21 cellular contexts compared by ENCODE assay signal in genomic region chr3:49882182-49882581, GRCh38. TPM values are rescaled to one million over a fixed set of nuclear protein-coding genes. Genes with fewer than 3 reads are reported as not detected.
DNase-seq lines count a peak whose midpoint lies in the region; ATAC-seq, FAIRE-seq and TF ChIP-seq lines count a peak whose summit lies in the region.
"Had no signal": no experiment of that assay in that cellular context is flagged by ENCODE, and none has a peak within 500 bp of the region (broad histone marks: within the 10 kb centered on the region; RNA-seq: fewer than 3 reads in every experiment).

No MANE protein-coding gene starts in this region.

- H3K36me3 Mint-ChIP-seq in brain = no peaks in the 10 kb centered on the region
- H3K36me3 Mint-ChIP-seq in stimulated activated effector memory CD8-positive, alpha-beta T cell treated with anti-CD3 and anti-CD28 coated beads, Interleukin-12 subunit alpha, Interleukin-12 subunit beta, amount 100 ng/mL, for 72 hours = no peaks in the 10 kb centered on the region
- H3K36me3 Mint-ChIP-seq: activated naive CD4-positive, alpha-beta T cell treated with anti-CD3 and anti-CD28 coated beads, Interleukin-2, amount 10 ng/mL, durations not matched to agents 7 days and 5 days; mesothelial cell of epicardium had no signal

- H3K4me3 Mint-ChIP-seq in brain = peak overlapping the region in 1 of 5 experiments; percentile 35
- H3K4me3 Mint-ChIP-seq in stimulated activated effector memory CD8-positive, alpha-beta T cell treated with anti-CD3 and anti-CD28 coated beads, Interleukin-12 subunit alpha, Interleukin-12 subunit beta, amount 100 ng/mL, for 72 hours = no peak overlapping the region
- H3K4me3 Mint-ChIP-seq: activated naive CD4-positive, alpha-beta T cell treated with anti-CD3 and anti-CD28 coated beads, Interleukin-2, amount 10 ng/mL, durations not matched to agents 7 days and 5 days; mesothelial cell of epicardium; T-helper 2 cell treated with Interferon-gamma antibody and Interleukin-4, amounts not matched to agents 5 μg/mL and 100 μg/mL, for 36 hours had no signal

- peaks cover 3% of the 10 kb centered on the region for H3K27me3 Mint-ChIP-seq in brain

- no peaks in the 10 kb centered on the region for H3K36me3 ChIP-seq in right atrium auricular region
- H3K36me3 ChIP-seq in OCI-LY7 (ENCODE audit: insufficient read depth, low read length) = no peaks in the 10 kb centered on the region
- H3K36me3 ChIP-seq in small intestine (ENCODE audit: control insufficient read depth in 2 of 2, insufficient read depth in 2 of 2, low read length in 2 of 2) = no peaks in the 10 kb centered on the region
- H3K36me3 ChIP-seq: spleen had no signal

- no peaks in the 10 kb centered on the region for H3K27me3 ChIP-seq in right atrium auricular region
- H3K27me3 ChIP-seq in small intestine (ENCODE audit: control insufficient read depth in 2 of 2, insufficient read depth in 2 of 2, low read length in 2 of 2) = no peaks in the 10 kb centered on the region

- H3K9me3 ChIP-seq in right atrium auricular region (no peaks in the 10 kb centered on the region), OCI-LY7 (ENCODE audit: low read length) (no peaks in the 10 kb centered on the region), small intestine (ENCODE audit: control insufficient read depth, low read depth) (no peaks in the 10 kb centered on the region)
- H3K9me3 ChIP-seq: A549, spleen had no signal

- intact Hi-C loops in Right ventricle myocardium inferior (cut with DNase I) = no loop called here
- intact Hi-C loops in OCI-LY7 (cut with micrococcal nuclease; ENCODE audit: unreplicated experiment) = no loop called here

- POLR2A ChIA-PET in OCI-LY7 (lab: Charles Lee) = interaction anchor here (0.7 to 0.9 kb wide), 2 partner anchors 11 to 389 kb away, joined by 3 read pairs; no protein-coding TSS in a partner anchor

- no peak overlapping the region for H3K4me3 ChIP-seq in right atrium auricular region
- H3K4me3 ChIP-seq in OCI-LY7 (ENCODE audit: low read depth, low read length, poor library complexity, severe bottlenecking) = no peak overlapping the region
- no peak overlapping the region for H3K4me3 ChIP-seq in small intestine (ENCODE audit: low read depth in 1 of 2, low read length in 2 of 2)
- H3K4me3 ChIP-seq: A549, spleen had no signal

- no peak for TF ChIP-seq CTCF in right atrium auricular region (IDR thresholded peaks at IDR 0.05)
- TF ChIP-seq CTCF in brain (conservative IDR thresholded peaks at IDR 0.05) = no peak
- TF ChIP-seq CTCF in OCI-LY7 (conservative IDR thresholded peaks at IDR 0.05; ENCODE audit: low read length) = no peak

- H3K9me2 ChIP-seq in OCI-LY7 (ENCODE audit: insufficient read depth, low read length) = no peaks in the 10 kb centered on the region

- FAIRE-seq in small intestine (lab: Jason Lieb, UNC) = no peak
- FAIRE-seq: A549 had no signal

- no peak overlapping the region for H3K4me2 ChIP-seq in OCI-LY7 (ENCODE audit: low read length)
- H3K4me2 ChIP-seq: A549 had no signal

- H3K79me2 ChIP-seq in OCI-LY7 (ENCODE audit: insufficient read depth, low read depth, low read length) = no peaks in the 10 kb centered on the region

- no peak overlapping the region for H2AFZ ChIP-seq in OCI-LY7 (ENCODE audit: low read length)

- no TSS peak for BruUV-seq in OCI-LY7 (replicated peaks; lab: Mats Ljungman, UMichigan)

- 37 to 68% (median 58%) methylated on average over 6 of the region's 6 CpGs for WGBS in small intestine, 3 donors

- H3K27ac ChIP-seq in right atrium auricular region (no peak overlapping the region), OCI-LY7 (ENCODE audit: low read depth, low read length, poor library complexity, severe bottlenecking) (no peak overlapping the region), small intestine (ENCODE audit: low read depth in 1 of 2, low read length in 1 of 2) (no peak overlapping the region)
- H3K27ac ChIP-seq: A549, spleen had no signal

- no peak for DNase-seq in Right ventricle myocardium inferior (ENCODE audit: missing footprints)
- DNase-seq in right atrium auricular region (ENCODE audit: low spot score) = no peak
- DNase-seq in iris pigment epithelial cell (ENCODE audit: low read depth) = peak; percentile 11
- no peak for DNase-seq in stimulated activated effector memory CD8-positive, alpha-beta T cell treated with anti-CD3 and anti-CD28 coated beads, Interleukin-12 subunit alpha, Interleukin-12 subunit beta, amount 100 ng/mL, for 72 hours (ENCODE audit: low spot score in 2 of 2)
- DNase-seq in OCI-LY7 (ENCODE audit: low spot score) = no peak
- no peak for DNase-seq in NCI-H1417 treated with DMSO at 0.1 percent for 48 hours (lab: John Stamatoyannopoulos, UW)
- no peak for DNase-seq in small intestine
- DNase-seq: activated CD4-positive, alpha-beta T cell treated with anti-CD3 and anti-CD28 coated beads for 1 hour; activated CD8-positive, alpha-beta memory T cell treated with anti-CD3 and anti-CD28 coated beads, Interleukin-2, amount 50 U/mL, for 4 hours; activated naive CD4-positive, alpha-beta T cell treated with anti-CD3 and anti-CD28 coated beads, Interleukin-2, amount 10 ng/mL, durations not matched to agents 7 days and 5 days; effector CD8-positive, alpha-beta T cell; NCI-H2107; spleen; stimulated activated naive CD4-positive, alpha-beta T cell treated with Interleukin-2 at 50 U/mL for 16 hours had no signal

- CTCF ChIA-PET in OCI-LY7 (lab: Charles Lee; ENCODE audit: unreplicated experiment) = no interaction called here

- no peaks in the 10 kb centered on the region for H4K20me1 ChIP-seq in OCI-LY7 (ENCODE audit: insufficient read depth, low read length)

- peaks cover 42% of the 10 kb centered on the region for H3K4me1 Mint-ChIP-seq in brain
- H3K4me1 Mint-ChIP-seq in stimulated activated effector memory CD8-positive, alpha-beta T cell treated with anti-CD3 and anti-CD28 coated beads, Interleukin-12 subunit alpha, Interleukin-12 subunit beta, amount 100 ng/mL, for 72 hours = no peaks in the 10 kb centered on the region
- H3K4me1 Mint-ChIP-seq: activated naive CD4-positive, alpha-beta T cell treated with anti-CD3 and anti-CD28 coated beads, Interleukin-2, amount 10 ng/mL, durations not matched to agents 7 days and 5 days; mesothelial cell of epicardium had no signal

- peak overlapping the region in 3 of 5 experiments; percentile 81 to 100 (median 95) for H3K27ac Mint-ChIP-seq in brain
- H3K27ac Mint-ChIP-seq in stimulated activated effector memory CD8-positive, alpha-beta T cell treated with anti-CD3 and anti-CD28 coated beads, Interleukin-12 subunit alpha, Interleukin-12 subunit beta, amount 100 ng/mL, for 72 hours = peak overlapping the region; percentile 13
- H3K27ac Mint-ChIP-seq: activated naive CD4-positive, alpha-beta T cell treated with anti-CD3 and anti-CD28 coated beads, Interleukin-2, amount 10 ng/mL, durations not matched to agents 7 days and 5 days; mesothelial cell of epicardium; T-helper 2 cell treated with Interferon-gamma antibody and Interleukin-4, amounts not matched to agents 5 μg/mL and 100 μg/mL, for 36 hours had no signal

- no peaks in the 10 kb centered on the region for H3K9me3 Mint-ChIP-seq in brain
- no peaks in the 10 kb centered on the region for H3K9me3 Mint-ChIP-seq in stimulated activated effector memory CD8-positive, alpha-beta T cell treated with anti-CD3 and anti-CD28 coated beads, Interleukin-12 subunit alpha, Interleukin-12 subunit beta, amount 100 ng/mL, for 72 hours
- H3K9me3 Mint-ChIP-seq: activated naive CD4-positive, alpha-beta T cell treated with anti-CD3 and anti-CD28 coated beads, Interleukin-2, amount 10 ng/mL, durations not matched to agents 7 days and 5 days; mesothelial cell of epicardium; T-helper 2 cell treated with Interferon-gamma antibody and Interleukin-4, amounts not matched to agents 5 μg/mL and 100 μg/mL, for 36 hours had no signal

- H3K4me1 ChIP-seq in right atrium auricular region = peaks cover 0 to 26% of the 10 kb centered on the region in 2 donors
- H3K4me1 ChIP-seq in OCI-LY7 (ENCODE audit: insufficient read depth, low read length, poor library complexity, severe bottlenecking) = peaks cover 11% of the 10 kb centered on the region
- peaks cover 2 to 8% of the 10 kb centered on the region in 2 donors for H3K4me1 ChIP-seq in small intestine (ENCODE audit: control insufficient read depth in 2 of 2, insufficient read depth in 1 of 2, low read depth in 1 of 2, low read length in 1 of 2)
- H3K4me1 ChIP-seq: A549, spleen had no signal

- peak; percentile 71 for ATAC-seq in Right ventricle myocardium inferior
- no peak for ATAC-seq in stimulated activated effector memory CD8-positive, alpha-beta T cell treated with anti-CD3 and anti-CD28 coated beads, Interleukin-12 subunit alpha, Interleukin-12 subunit beta, amount 100 ng/mL, for 72 hours
- ATAC-seq: A549 had no signal

RNA-seq across cellular contexts. Expression of gene CAMKV, which starts 12.5 kb away (rescaled TPM):
- total RNA-seq in Right ventricle myocardium inferior (not detected), right atrium auricular region (not detected), OCI-LY7 (2022) (0.37 and 0.63 TPM in 2 replicates)
- polyA plus RNA-seq in brain (ENCODE audit: insufficient read depth, low read depth, low replicate concordance) (28.5 TPM), small intestine (under 1 TPM in 2 of 3 donors, not detected in 1; 0.15 to 0.81 TPM)
- total RNA-seq in OCI-LY7 (2014; rRNA removed; shearing (Covaris generic)) = not detected in 2 replicates
- total RNA-seq: mesothelial cell of epicardium, osteocyte, spleen had no signal
- polyA plus RNA-seq: spleen, urinary bladder had no signal

RNA-seq across cellular contexts. Expression of gene MST1R, which starts 21.5 kb away (rescaled TPM):
- total RNA-seq in Right ventricle myocardium inferior (1.2 TPM), right atrium auricular region (1 to 10 TPM; 1.2 to 4.2 TPM), OCI-LY7 (2022) (0.17 and 0.38 TPM in 2 replicates)
- polyA plus RNA-seq in brain (ENCODE audit: insufficient read depth, low read depth, low replicate concordance) (1.6 TPM), small intestine (100 to 1,000 TPM in 2 of 3 donors, 10 to 100 TPM in 1; 50.3 to 145 (median 119) TPM)
- 0.05 and 0.82 TPM in 2 replicates for total RNA-seq in OCI-LY7 (2014; rRNA removed; shearing (Covaris generic))
- total RNA-seq: G401 had no signal

RNA-seq across cellular contexts. Expression of gene TRAIP, which starts 25.8 kb away (rescaled TPM):
- total RNA-seq in Right ventricle myocardium inferior = 2.5 TPM
- total RNA-seq in right atrium auricular region = 1 to 10 TPM in 1 of 2 donors, under 1 TPM in 1; 0.98 to 2.0 TPM
- 6.8 TPM for polyA plus RNA-seq in brain (ENCODE audit: insufficient read depth, low read depth, low replicate concordance)
- total RNA-seq in OCI-LY7 (2014; rRNA removed; shearing (Covaris generic)) = 24.4 and 38.6 TPM in 2 replicates
- 41.8 and 48.9 TPM in 2 replicates for total RNA-seq in OCI-LY7 (2022)
- 1 to 10 TPM; 1.4 to 8.1 (median 3.4) TPM for polyA plus RNA-seq in small intestine

RNA-seq across cellular contexts. Expression of gene MON1A, which starts 47.4 kb away (rescaled TPM):
- total RNA-seq in Right ventricle myocardium inferior (7.7 TPM), right atrium auricular region (1 to 10 TPM; 8.4 to 9.4 TPM), OCI-LY7 (2022) (10.4 and 11.3 TPM in 2 replicates)
- polyA plus RNA-seq in brain (ENCODE audit: insufficient read depth, low read depth, low replicate concordance) (16.9 TPM), small intestine (10 to 100 TPM; 28.6 to 48.1 (median 31.2) TPM)
- 6.7 and 7.3 TPM in 2 replicates for total RNA-seq in OCI-LY7 (2014; rRNA removed; shearing (Covaris generic))

RNA-seq across cellular contexts. Expression of gene RBM6, which starts 57.8 kb away (rescaled TPM):
- total RNA-seq in Right ventricle myocardium inferior = 44.3 TPM
- 10 to 100 TPM; 34.6 to 38.0 TPM for total RNA-seq in right atrium auricular region
- 13.8 TPM for polyA plus RNA-seq in brain (ENCODE audit: insufficient read depth, low read depth, low replicate concordance)
- 83.7 and 134 TPM in 2 replicates for total RNA-seq in OCI-LY7 (2014; rRNA removed; shearing (Covaris generic))
- total RNA-seq in OCI-LY7 (2022) = 173 and 185 TPM in 2 replicates
- polyA plus RNA-seq in small intestine = 100 to 1,000 TPM in 2 of 3 donors, 10 to 100 TPM in 1; 61.0 to 409 (median 207) TPM
